Comparison of ENCODE assay signal across 21 cellular contexts in the genomic region with DNA sequence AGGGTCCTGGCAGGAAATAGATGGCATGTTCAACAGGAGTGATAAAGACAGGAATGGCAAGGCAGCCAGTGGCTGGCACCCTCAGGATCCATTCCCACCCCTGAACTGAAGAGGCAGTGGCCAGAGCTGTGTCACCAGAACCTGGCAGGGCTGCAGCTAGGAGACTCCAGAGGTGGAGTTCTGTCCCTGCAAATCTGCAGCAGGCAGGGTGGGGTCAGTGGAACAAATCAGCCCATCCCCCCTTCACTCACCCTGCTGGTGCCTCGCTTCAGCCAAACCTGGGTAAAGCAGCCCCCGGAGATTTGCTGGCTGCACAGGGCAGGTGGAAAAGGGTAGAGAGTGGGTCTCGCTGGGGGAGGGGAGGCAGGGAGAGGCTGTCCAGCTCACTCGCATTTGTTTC. TPM values are rescaled to one million over a fixed set of nuclear protein-coding genes. Genes with fewer than 3 reads are reported as not detected.
A peak's percentile ranks its signal among the peaks of the same experiment; 100 is the strongest.
DNase-seq lines count a peak whose midpoint lies in the region; ATAC-seq and TF ChIP-seq lines count a peak whose summit lies in the region.
"Had no signal": no experiment of that assay in that cellular context is flagged by ENCODE, and none has a peak within 500 bp of the region (broad histone marks: within the 10 kb centered on the region; RNA-seq: fewer than 3 reads in every experiment).

No MANE protein-coding gene starts in this region.

- no peak for TF ChIP-seq CTCF in Peyer's patch (IDR thresholded peaks at IDR 0.05)

- H3K27me3 ChIP-seq in Peyer's patch: no peaks in the 10 kb centered on the region
- H3K27me3 ChIP-seq: ascending aorta, SJCRH30 had no signal

- H3K9me3 Mint-ChIP-seq in activated naive CD8-positive, alpha-beta T cell (ENCODE audit: low read depth): peaks cover 6% of the 10 kb centered on the region
- peaks cover 8% of the 10 kb centered on the region for H3K9me3 Mint-ChIP-seq in activated naive CD8-positive, alpha-beta T cell treated with anti-CD3 and anti-CD28 coated beads for 36 hours

- H3K4me1 Mint-ChIP-seq in activated naive CD8-positive, alpha-beta T cell (ENCODE audit: low read depth): peaks cover 39% of the 10 kb centered on the region
- H3K4me1 Mint-ChIP-seq in activated naive CD8-positive, alpha-beta T cell treated with anti-CD3 and anti-CD28 coated beads for 36 hours: peaks cover 35% of the 10 kb centered on the region

- no peaks in the 10 kb centered on the region for H3K27me3 Mint-ChIP-seq in activated naive CD8-positive, alpha-beta T cell
- H3K27me3 Mint-ChIP-seq in activated naive CD8-positive, alpha-beta T cell treated with anti-CD3 and anti-CD28 coated beads for 36 hours: no peaks in the 10 kb centered on the region

- no peak for DNase-seq in activated naive CD8-positive, alpha-beta T cell treated with anti-CD3 and anti-CD28 coated beads for 36 hours
- DNase-seq in Peyer's patch (peak; percentile 14 to 45 (median 25)), left lobe of liver (ENCODE audit: low spot score) (peak; percentile 31), NCI-H510A (lab: John Stamatoyannopoulos, UW) (no peak), COLO829 (ENCODE audit: low spot score) (no peak)
- DNase-seq: cerebellar nuclear complex, heart right ventricle, KBM-7, mammary epithelial cell, NCI-H1930, NCI-H510A treated with DMSO at 0.1 percent for 48 hours, nephron progenitor cell, SJCRH30 had no signal

- no peaks in the 10 kb centered on the region for H3K9me3 ChIP-seq in Peyer's patch
- H3K9me3 ChIP-seq: SJCRH30 had no signal

- no peak for TF ChIP-seq POLR2A in Peyer's patch (IDR thresholded peaks at IDR 0.05)

- peaks cover 8% of the 10 kb centered on the region for H3K36me3 Mint-ChIP-seq in activated naive CD8-positive, alpha-beta T cell
- H3K36me3 Mint-ChIP-seq in activated naive CD8-positive, alpha-beta T cell treated with anti-CD3 and anti-CD28 coated beads for 36 hours: peaks cover 38% of the 10 kb centered on the region

- H3K27ac ChIP-seq in Peyer's patch: peak overlapping the region in 2 of 4 donors; percentile 66 to 95
- H3K27ac ChIP-seq: ascending aorta, heart right ventricle, SJCRH30 had no signal

- no peak overlapping the region for H3K4me3 ChIP-seq in Peyer's patch
- H3K4me3 ChIP-seq: ascending aorta, HAP-1, heart right ventricle, SJCRH30 had no signal

- peaks cover 0 to 45% (median 12%) of the 10 kb centered on the region in 4 donors for H3K4me1 ChIP-seq in Peyer's patch
- H3K4me1 ChIP-seq: ascending aorta, HAP-1 had no signal

- peak overlapping the region; percentile 70 for H3K27ac Mint-ChIP-seq in activated naive CD8-positive, alpha-beta T cell
- no peak overlapping the region for H3K27ac Mint-ChIP-seq in activated naive CD8-positive, alpha-beta T cell treated with anti-CD3 and anti-CD28 coated beads for 36 hours
- H3K27ac Mint-ChIP-seq: nephron progenitor cell had no signal

- H3K36me3 ChIP-seq in Peyer's patch: no peaks in the 10 kb centered on the region
- H3K36me3 ChIP-seq: ascending aorta, HAP-1, SJCRH30 had no signal

- ATAC-seq in left lobe of liver (no peak), HG03439 (IDR thresholded peaks at IDR 0.05; ENCODE audit: unreplicated experiment) (no peak), HG03039 (IDR thresholded peaks at IDR 0.05; ENCODE audit: unreplicated experiment) (no peak)
- ATAC-seq: heart right ventricle had no signal

- no peak overlapping the region for H3K4me3 Mint-ChIP-seq in activated naive CD8-positive, alpha-beta T cell
- H3K4me3 Mint-ChIP-seq in activated naive CD8-positive, alpha-beta T cell treated with anti-CD3 and anti-CD28 coated beads for 36 hours: no peak overlapping the region
- H3K4me3 Mint-ChIP-seq: nephron progenitor cell had no signal

RNA-seq across cellular contexts. Expression of gene INPP5D, which starts 12.7 kb away (rescaled TPM):
- 10 to 100 TPM; 38.7 to 41.8 TPM for total RNA-seq in activated naive CD8-positive, alpha-beta T cell treated with anti-CD3 and anti-CD28 coated beads for 36 hours
- 100 to 1,000 TPM in 1 of 4 donors, 10 to 100 TPM in 3; 11.6 to 333 (median 26.2) TPM for total RNA-seq in Peyer's patch
- 5.0 TPM for total RNA-seq in left lobe of liver
- total RNA-seq: Daoy had no signal

RNA-seq across cellular contexts. Expression of gene NEU2, which starts 40.4 kb away (rescaled TPM):
- not detected for total RNA-seq in activated naive CD8-positive, alpha-beta T cell treated with anti-CD3 and anti-CD28 coated beads for 36 hours
- total RNA-seq in Peyer's patch (not detected), left lobe of liver (not detected)
- total RNA-seq: ascending aorta; Daoy; heart right ventricle; mammary epithelial cell; pulmonary artery endothelial cell; SJCRH30; T-helper 2 cell treated with Interferon-gamma antibody and Interleukin-4, amounts not matched to agents 100 ng/mL and 5 ng/mL, for 36 hours had no signal

RNA-seq across cellular contexts. Expression of gene NGEF, which starts 59.8 kb away (rescaled TPM):
- total RNA-seq in activated naive CD8-positive, alpha-beta T cell treated with anti-CD3 and anti-CD28 coated beads for 36 hours: not detected
- total RNA-seq in Peyer's patch (100 to 1,000 TPM in 2 of 4 donors, 10 to 100 TPM in 2; 54.5 to 116 (median 98.1) TPM), left lobe of liver (23.7 TPM)
- total RNA-seq: SJCRH30; T-helper 2 cell treated with Interferon-gamma antibody and Interleukin-4, amounts not matched to agents 100 ng/mL and 5 ng/mL, for 36 hours had no signal

Comparison
In these comparisons a context has a peak if more than half of its experiments do, and no peak if none do; other contexts are left out.
1. DNase-seq: peak in Peyer's patch (3 of 3) and left lobe of liver (single experiment); none in activated naive CD8-positive, alpha-beta T cell treated with anti-CD3 and anti-CD28 coated beads for 36 hours (single experiment), NCI-H510A (single experiment) and COLO829 (single experiment).
2. RNA of gene NGEF, which starts 59.8 kb away (total RNA-seq): 54.5 to 116 TPM in Peyer's patch and 23.7 TPM in left lobe of liver (single experiment); not detected in activated naive CD8-positive, alpha-beta T cell treated with anti-CD3 and anti-CD28 coated beads for 36 hours; every median in the first group is over 10 times any median in the second.